In genomic region chr16:4968278-4968677, GRCh38 we compare ENCODE assay signal across 7 cellular contexts. TPM values are rescaled to one million over a fixed set of nuclear protein-coding genes. Genes with fewer than 3 reads are reported as not detected.
"Had no signal": no experiment of that assay in that cellular context is flagged by ENCODE, and none has a peak within 500 bp of the region (broad histone marks: within the 10 kb centered on the region; RNA-seq: fewer than 3 reads in every experiment).

No MANE protein-coding gene starts in this region.

RNA-seq across cellular contexts. Expression of gene SEC14L5, which starts 10.1 kb away (rescaled TPM):
- total RNA-seq: activated CD8-positive, alpha-beta memory T cell treated with anti-CD3 and anti-CD28 coated beads for 36 hours; activated naive CD4-positive, alpha-beta T cell treated with anti-CD3 and anti-CD28 coated beads for 36 hours; LHCN-M2; SJCRH30; T-helper 2 cell treated with Interferon-gamma antibody and Interleukin-4, amounts not matched to agents 100 ng/mL and 5 ng/mL, for 36 hours had no signal

RNA-seq across cellular contexts. Expression of gene PPL, which starts 31.3 kb away (rescaled TPM):
- total RNA-seq: activated CD4-positive, alpha-beta T cell treated with anti-CD3 and anti-CD28 coated beads for 36 hours; activated CD8-positive, alpha-beta memory T cell treated with anti-CD3 and anti-CD28 coated beads for 36 hours; activated T-helper 17 cell treated with anti-CD3 and anti-CD28 coated beads, Interleukin-2, amount 50 U/mL, for 72 hours; T-helper 2 cell treated with Interferon-gamma antibody and Interleukin-4, amounts not matched to agents 100 ng/mL and 5 ng/mL, for 36 hours had no signal
